16 cellular contexts compared by ENCODE assay signal in genomic region chr12:116411977-116412376, GRCh38.
DNase-seq lines count a peak whose midpoint lies in the region; ATAC-seq, FAIRE-seq and TF ChIP-seq lines count a peak whose summit lies in the region.
"Had no signal": no experiment of that assay in that cellular context is flagged by ENCODE, and none has a peak within 500 bp of the region (broad histone marks: within the 10 kb centered on the region; RNA-seq: fewer than 3 reads in every experiment).

No MANE protein-coding gene starts in this region.

- H3K9me3 ChIP-seq in endothelial cell of umbilical vein (replicated peaks; ENCODE audit: control insufficient read depth, insufficient read depth, low read length) (no peaks in the 10 kb centered on the region), transverse colon (no peaks in the 10 kb centered on the region), gastrocnemius medialis (no peaks in the 10 kb centered on the region), Karpas-422 (ENCODE audit: low read length) (no peaks in the 10 kb centered on the region)
- H3K9me3 ChIP-seq: Caco-2 had no signal

- H3K9me1 ChIP-seq in endothelial cell of umbilical vein (replicated peaks; ENCODE audit: control insufficient read depth, extremely low read depth, insufficient read depth, low read length) = no peaks in the 10 kb centered on the region

- H3K27me3 Mint-ChIP-seq in osteocyte (ENCODE audit: unreplicated experiment) = no peaks in the 10 kb centered on the region
- H3K27me3 Mint-ChIP-seq: B cell had no signal

- no peak for TF ChIP-seq EP300 in transverse colon (IDR thresholded peaks at IDR 0.05; ENCODE audit: low read depth)

- TF ChIP-seq CTCF in endothelial cell of umbilical vein (IDR thresholded peaks at IDR 0.05; ENCODE audit: extremely low read depth in 1 of 2, insufficient read depth in 1 of 2, low read depth in 1 of 2, low read length in 2 of 2) (no peak), osteocyte (IDR thresholded peaks at IDR 0.05) (no peak), transverse colon (IDR thresholded peaks at IDR 0.05) (no peak), gastrocnemius medialis (IDR thresholded peaks at IDR 0.05 in 4 of 5, conservative IDR thresholded peaks at IDR 0.05 in 1 of 5) (no peak)

- no peak overlapping the region for H2AFZ ChIP-seq in endothelial cell of umbilical vein (ENCODE audit: low read depth, low read length)
- H2AFZ ChIP-seq in Karpas-422 (ENCODE audit: low read length) = no peak overlapping the region

- peak; percentile 83 for FAIRE-seq in endothelial cell of umbilical vein (lab: Jason Lieb, UNC)
- FAIRE-seq: A204.1, GM12892 had no signal

- no peak for ATAC-seq in gastrocnemius medialis

- peak overlapping the region; percentile 93 for H3K27ac Mint-ChIP-seq in osteocyte (ENCODE audit: unreplicated experiment)
- H3K27ac Mint-ChIP-seq: B cell; CD8-positive, alpha-beta memory T cell had no signal

- WGBS in transverse colon (ENCODE audit: low coverage in 1 of 2), 2 donors = 60 to 86% methylated on average over 1 to 3 of the region's 3 CpGs

- POLR2A ChIA-PET in endothelial cell of umbilical vein (lab: Charles Lee) = no interaction called here

- H3K27ac ChIP-seq in endothelial cell of umbilical vein (ENCODE audit: insufficient read depth, low read depth, low read length) (no peak overlapping the region), transverse colon (peak overlapping the region in 3 of 4 donors; percentile 25 to 75 (median 65)), gastrocnemius medialis (no peak overlapping the region), Karpas-422 (ENCODE audit: low read length) (no peak overlapping the region)
- H3K27ac ChIP-seq: HL-60 had no signal

- in situ Hi-C loops in transverse colon (cut with MboI; ENCODE audit: low pct_ligation_motif_present in 1 of 4, low pct_unique_long_range_greater_than_20kb in 1 of 4, low sequenced_read_pairs in 3 of 4) (no loop called here), gastrocnemius medialis (cut with MboI; ENCODE audit: low sequenced_read_pairs in 4 of 4) (loop anchor here in 1 of 4 donors (25.0 kb wide), 1 partner anchor 425 kb away; no protein-coding TSS in a partner anchor)

- H3K36me3 Mint-ChIP-seq in osteocyte (ENCODE audit: unreplicated experiment) = no peaks in the 10 kb centered on the region
- H3K36me3 Mint-ChIP-seq: CD8-positive, alpha-beta memory T cell had no signal

- no peaks in the 10 kb centered on the region for H3K9me3 Mint-ChIP-seq in osteocyte (ENCODE audit: unreplicated experiment)
- H3K9me3 Mint-ChIP-seq: CD8-positive, alpha-beta memory T cell had no signal

- no peak overlapping the region for H3K4me3 Mint-ChIP-seq in osteocyte (ENCODE audit: unreplicated experiment)
- H3K4me3 Mint-ChIP-seq: B cell; CD8-positive, alpha-beta memory T cell had no signal

- H3K36me3 ChIP-seq in endothelial cell of umbilical vein (ENCODE audit: control insufficient read depth in 2 of 2, extremely low read depth in 1 of 2, insufficient read depth in 2 of 2, low read length in 2 of 2) (no peaks in the 10 kb centered on the region), transverse colon (no peaks in the 10 kb centered on the region), gastrocnemius medialis (no peaks in the 10 kb centered on the region), Karpas-422 (ENCODE audit: insufficient read depth, low read length) (no peaks in the 10 kb centered on the region)

- H3K4me2 ChIP-seq in endothelial cell of umbilical vein (ENCODE audit: insufficient read depth, low read length) (no peak overlapping the region), Karpas-422 (ENCODE audit: low read depth, low read length, poor library complexity, severe bottlenecking) (no peak overlapping the region)

- H3K4me1 Mint-ChIP-seq in osteocyte (ENCODE audit: unreplicated experiment) = peaks cover 41% of the 10 kb centered on the region

- H4K20me1 ChIP-seq in endothelial cell of umbilical vein (replicated peaks; ENCODE audit: control insufficient read depth, extremely low read depth, insufficient read depth, low read length) (no peaks in the 10 kb centered on the region), Karpas-422 (ENCODE audit: insufficient read depth, low read depth, low read length) (no peaks in the 10 kb centered on the region)

- no peak overlapping the region for H3K9ac ChIP-seq in endothelial cell of umbilical vein (replicated peaks; ENCODE audit: extremely low read depth, insufficient read depth, low read length)
- H3K9ac ChIP-seq in Karpas-422 (ENCODE audit: low read length) = no peak overlapping the region

- no peaks in the 10 kb centered on the region for H3K9me2 ChIP-seq in Karpas-422 (replicated peaks; ENCODE audit: insufficient read depth, low read length)

- dilution Hi-C loops in endothelial cell of umbilical vein (cut with MboI; ENCODE audit: extremely low pct_ligation_motif_present, low sequenced_read_pairs) = no loop called here

- TF ChIP-seq POLR2A in endothelial cell of umbilical vein (IDR thresholded peaks at IDR 0.05; ENCODE audit: low read depth, low read length) (no peak), transverse colon (IDR thresholded peaks at IDR 0.05) (no peak), gastrocnemius medialis (IDR thresholded peaks at IDR 0.05) (no peak)

- H3K79me2 ChIP-seq in endothelial cell of umbilical vein (ENCODE audit: control insufficient read depth, insufficient read depth, low read length) = no peaks in the 10 kb centered on the region
- H3K79me2 ChIP-seq in Karpas-422 (ENCODE audit: low read length) = no peaks in the 10 kb centered on the region

- intact Hi-C loops in endothelial cell of umbilical vein (cut with micrococcal nuclease) = no loop called here
- intact Hi-C loops in transverse colon (cut with DNase I; ENCODE audit: low total_unique reads) = no loop called here
- intact Hi-C loops in gastrocnemius medialis (cut with DNase I; ENCODE audit: low total_unique reads) = no loop called here

- no TSS peak for BruUV-seq in endothelial cell of umbilical vein (replicated peaks; lab: Mats Ljungman, UMichigan)

- H3K4me1 ChIP-seq in endothelial cell of umbilical vein (ENCODE audit: control insufficient read depth, extremely low read depth, insufficient read depth, low read length) = no peaks in the 10 kb centered on the region
- H3K4me1 ChIP-seq in transverse colon = peaks cover 0 to 12% (median 0%) of the 10 kb centered on the region in 4 donors
- peaks cover 4% of the 10 kb centered on the region in 2 donors for H3K4me1 ChIP-seq in gastrocnemius medialis
- no peaks in the 10 kb centered on the region for H3K4me1 ChIP-seq in Karpas-422 (ENCODE audit: low read length)

- no peaks in the 10 kb centered on the region for H3K27me3 ChIP-seq in endothelial cell of umbilical vein (ENCODE audit: control insufficient read depth in 2 of 2, insufficient read depth in 2 of 2, low read length in 2 of 2)
- H3K27me3 ChIP-seq in transverse colon = no peaks in the 10 kb centered on the region
- no peaks in the 10 kb centered on the region for H3K27me3 ChIP-seq in gastrocnemius medialis
- no peaks in the 10 kb centered on the region for H3K27me3 ChIP-seq in Karpas-422 (ENCODE audit: low read length)

- DNase-seq in SK-N-DZ (ENCODE audit: low spot score) = peak; percentile 36
- DNase-seq in endothelial cell of umbilical vein (ENCODE audit: low read depth, low spot score) = no peak
- DNase-seq in osteocyte (ENCODE audit: extremely low spot score, unreplicated experiment) = no peak
- DNase-seq in transverse colon = no peak
- DNase-seq in gastrocnemius medialis = no peak
- no peak for DNase-seq in NCI-H1105 (lab: John Stamatoyannopoulos, UW)
- DNase-seq in Karpas-422 = no peak
- DNase-seq: Caco-2; CD8-positive, alpha-beta memory T cell; DND-41; GDM1; HCEC 1CT had no signal

- no peak overlapping the region for H3K4me3 ChIP-seq in endothelial cell of umbilical vein (replicated peaks in 1 of 3; ENCODE audit: insufficient read depth in 1 of 3, low read depth in 1 of 3, low read length in 3 of 3)
- H3K4me3 ChIP-seq in transverse colon = no peak overlapping the region
- no peak overlapping the region for H3K4me3 ChIP-seq in gastrocnemius medialis
- H3K4me3 ChIP-seq in Karpas-422 (ENCODE audit: low read length) = no peak overlapping the region

- CTCF ChIA-PET in endothelial cell of umbilical vein (lab: Charles Lee) = interaction anchor here (0.8 kb wide), 1 partner anchor 121 kb away, joined by 3 read pairs; no protein-coding TSS in a partner anchor

TF ChIP-seq in endothelial cell of umbilical vein, 7 proteins besides CTCF, POLR2A, EP300 and RAD21:
- TF ChIP-seq POLR2AphosphoS5 (IDR thresholded peaks at IDR 0.05; ENCODE audit: insufficient read depth, low read depth, low read length) (no peak), FOS (IDR thresholded peaks at IDR 0.05; ENCODE audit: borderline replicate concordance, insufficient read depth, low read length) (no peak), MYC (IDR thresholded peaks at IDR 0.05; ENCODE audit: low read depth, low read length) (no peak), JUN (IDR thresholded peaks at IDR 0.05; ENCODE audit: borderline replicate concordance, insufficient read depth, insufficient read length, low read depth) (no peak), EZH2 (IDR thresholded peaks at IDR 0.05; ENCODE audit: borderline replicate concordance, low read depth, low read length, severe bottlenecking) (no peak), MAX (IDR thresholded peaks at IDR 0.05; ENCODE audit: insufficient read depth, insufficient read length) (no peak), GATA2 (IDR thresholded peaks at IDR 0.05; ENCODE audit: insufficient read depth, insufficient read length, low read depth, low read length) (no peak)
TF ChIP-seq in endothelial cell of umbilical vein: peak in this region for 0.

Comparison
In these comparisons a context has a peak if more than half of its experiments do, and no peak if none do; other contexts are left out.
1. H3K27ac ChIP-seq: peak in transverse colon (3 of 4); none in endothelial cell of umbilical vein (single experiment), gastrocnemius medialis (0 of 4) and Karpas-422 (single experiment).